ENCODE assay signal across 17 cellular contexts in genomic region chrX:108610141-108610540, GRCh38.
DNase-seq lines count a peak whose midpoint lies in the region; ATAC-seq and TF ChIP-seq lines count a peak whose summit lies in the region.
"Had no signal": no experiment of that assay in that cellular context is flagged by ENCODE, and none has a peak within 500 bp of the region (broad histone marks: within the 10 kb centered on the region; RNA-seq: fewer than 3 reads in every experiment).

No MANE protein-coding gene starts in this region.

- no peak overlapping the region for H3K18ac ChIP-seq in H9 (ENCODE audit: insufficient read length, low read depth, low read length)

- H4K20me1 ChIP-seq in H9 (ENCODE audit: control insufficient read depth, insufficient read depth, insufficient read length): no peaks in the 10 kb centered on the region

- H2BK12ac ChIP-seq in H9 (ENCODE audit: insufficient read length, low read depth, low read length): no peak overlapping the region

- H2BK20ac ChIP-seq in H9 (ENCODE audit: low read depth, low read length, poor library complexity, severe bottlenecking): no peak overlapping the region

- H3K36me3 Mint-ChIP-seq in H9 (ENCODE audit: insufficient read depth in 1 of 3, low read depth in 3 of 3) (peaks cover 7 to 22% (median 13%) of the 10 kb centered on the region in 3 experiments; a peak in 6 of 7 replicates), endothelial cell (ENCODE audit: low read depth, unreplicated experiment) (no peaks in the 10 kb centered on the region)
- H3K36me3 Mint-ChIP-seq: CD4-positive, alpha-beta memory T cell had no signal

- H3K79me2 ChIP-seq in H9 (ENCODE audit: insufficient read depth, low read length): no peaks in the 10 kb centered on the region

- no peaks in the 10 kb centered on the region for H3K9me3 Mint-ChIP-seq in H9
- H3K9me3 Mint-ChIP-seq in endothelial cell (ENCODE audit: unreplicated experiment): no peaks in the 10 kb centered on the region
- H3K9me3 Mint-ChIP-seq: CD4-positive, alpha-beta memory T cell had no signal

- H3K27me3 ChIP-seq in H9 (ENCODE audit: insufficient read depth, low read length): no peaks in the 10 kb centered on the region

- DNase-seq in H9 (no peak), endothelial cell (ENCODE audit: low spot score) (no peak), fibroblast of pulmonary artery (ENCODE audit: low read depth) (peak; percentile 2), left colon (no peak), posterior cingulate gyrus (no peak), occipital lobe (lab: John Stamatoyannopoulos, UW) (no peak)
- DNase-seq: 8988T; C1 segment of cervical spinal cord; Calu3; CD4-positive, alpha-beta memory T cell; COR-L47; DMS53; DMS79 treated with DMSO at 0.1 percent for 48 hours; GF-D8; GOT3; HCEC 1CT had no signal

- no peak overlapping the region for H2AFZ ChIP-seq in H9 (ENCODE audit: low read length)

- no peak overlapping the region for H3T11ph ChIP-seq in H9 (ENCODE audit: low read length)

- no peaks in the 10 kb centered on the region for H3K9me3 ChIP-seq in H9 (ENCODE audit: control insufficient read depth, low read depth, low read length)

- no peak overlapping the region for H4K8ac ChIP-seq in H9 (replicated peaks; ENCODE audit: insufficient read length, low read depth, low read length)

- no peaks in the 10 kb centered on the region for H3K23me2 ChIP-seq in H9 (ENCODE audit: insufficient read length, low read depth, low read length, poor library complexity, severe bottlenecking)

- H3K27me3 Mint-ChIP-seq in H9 (ENCODE audit: low read depth): no peaks in the 10 kb centered on the region
- no peaks in the 10 kb centered on the region for H3K27me3 Mint-ChIP-seq in endothelial cell (ENCODE audit: unreplicated experiment)
- H3K27me3 Mint-ChIP-seq: CD4-positive, alpha-beta memory T cell had no signal

- H3K27ac ChIP-seq in H9 (ENCODE audit: insufficient read length, low read depth, low read length): no peak overlapping the region

- H2BK5ac ChIP-seq in H9 (ENCODE audit: insufficient read length, low read length): no peak overlapping the region

- H3K56ac ChIP-seq in H9 (ENCODE audit: insufficient read length, low read depth, low read length): no peak overlapping the region

- no peak overlapping the region for H3K4me3 ChIP-seq in fibroblast of pulmonary artery (replicated peaks; ENCODE audit: low read depth, low read length)

- H2AK5ac ChIP-seq in H9 (ENCODE audit: insufficient read length, low read length): no peak overlapping the region

- WGBS in H9 (ENCODE audit: extremely low coverage, insufficient read length, low lambda C conversion rate): no CpG with 5 or more reads among the region's 2 CpGs

- intact Hi-C loops in left colon (cut with DNase I, micrococcal nuclease): no loop called here
- intact Hi-C loops in posterior cingulate gyrus (cut with DNase I): no loop called here

- H4K5ac ChIP-seq in H9 (ENCODE audit: insufficient read length, low read depth, low read length): no peak overlapping the region

- ATAC-seq in HG02571 (IDR thresholded peaks at IDR 0.05; ENCODE audit: unreplicated experiment) (no peak), left colon (no peak)

- no peak for TF ChIP-seq CTCF in H9 (conservative IDR thresholded peaks at IDR 0.05)
- no peak for TF ChIP-seq CTCF in endothelial cell (IDR thresholded peaks at IDR 0.05; ENCODE audit: unreplicated experiment)
- TF ChIP-seq CTCF in fibroblast of pulmonary artery (IDR thresholded peaks at IDR 0.05; ENCODE audit: low read length, missing control alignments): no peak

- H3K4ac ChIP-seq in H9 (ENCODE audit: low read depth, low read length): no peak overlapping the region

- no peak overlapping the region for H3K23ac ChIP-seq in H9 (ENCODE audit: insufficient read length, low read depth, low read length)

- H3K4me1 Mint-ChIP-seq in H9: no peaks in the 10 kb centered on the region
- H3K4me1 Mint-ChIP-seq in endothelial cell (ENCODE audit: unreplicated experiment): no peaks in the 10 kb centered on the region
- H3K4me1 Mint-ChIP-seq: CD4-positive, alpha-beta memory T cell had no signal

- no peak overlapping the region for H3K4me2 ChIP-seq in H9 (ENCODE audit: insufficient read depth, insufficient read length, low read length)

- no peaks in the 10 kb centered on the region for H3K4me1 ChIP-seq in H9 (ENCODE audit: insufficient read depth, low read length)

- no peak overlapping the region for H2BK120ac ChIP-seq in H9 (ENCODE audit: low read depth, low read length, poor library complexity, severe bottlenecking)

- no peaks in the 10 kb centered on the region for H3K79me1 ChIP-seq in H9 (ENCODE audit: insufficient read depth, low read depth, low read length, poor library complexity, severe bottlenecking)

- H3K14ac ChIP-seq in H9 (ENCODE audit: insufficient read depth, low read length): no peak overlapping the region

- no peak overlapping the region for H2BK15ac ChIP-seq in H9 (ENCODE audit: low read depth, low read length)

- no peak overlapping the region for H3K9ac ChIP-seq in H9 (ENCODE audit: extremely low read depth, insufficient read length, low read length)

- no peak overlapping the region for H4K91ac ChIP-seq in H9 (ENCODE audit: insufficient read length, low read depth, low read length)

- peak overlapping the region in 2 of 3 experiments; percentile 27 to 31; a peak in 1 of 7 replicates for H3K27ac Mint-ChIP-seq in H9
- H3K27ac Mint-ChIP-seq in endothelial cell (ENCODE audit: unreplicated experiment): peak overlapping the region; percentile 36
- H3K27ac Mint-ChIP-seq: CD4-positive, alpha-beta memory T cell had no signal

- H3K4me3 Mint-ChIP-seq in H9 (no peak overlapping the region), endothelial cell (ENCODE audit: unreplicated experiment) (no peak overlapping the region)
- H3K4me3 Mint-ChIP-seq: CD4-positive, alpha-beta memory T cell had no signal
